In genomic region chr16:10180771-10181163, GRCh38 we compare ENCODE assay signal across 8 cellular contexts. TPM values are rescaled to one million over a fixed set of nuclear protein-coding genes. Genes with fewer than 3 reads are reported as not detected.
DNase-seq lines count a peak whose midpoint lies in the region; ATAC-seq, FAIRE-seq and TF ChIP-seq lines count a peak whose summit lies in the region.

No MANE protein-coding gene starts in this region.

- peaks cover 8% of the 10 kb centered on the region; the same call in 1 of the 2 replicates for H3K4me1 ChIP-seq in MM.1S (ENCODE audit: low read length)

- no peak for FAIRE-seq in D721Med (lab: Jason Lieb, UNC)

- TF ChIP-seq CTCF in D721Med (IDR thresholded peaks at IDR 0.05; ENCODE audit: insufficient read depth, missing control alignments) (peak; percentile 36), MM.1S (IDR thresholded peaks at IDR 0.05; ENCODE audit: low read length) (peak; percentile 57)

- H3K27ac ChIP-seq in MM.1S (ENCODE audit: low read length): no peak overlapping the region

- no peak for ATAC-seq in GM18870 (IDR thresholded peaks at IDR 0.05; ENCODE audit: unreplicated experiment)
- ATAC-seq in GM19397 (IDR thresholded peaks at IDR 0.05; ENCODE audit: unreplicated experiment): no peak

- no peaks in the 10 kb centered on the region for H3F3A ChIP-seq in MM.1S (ENCODE audit: insufficient read depth, low read length)

- peaks cover 24% of the 10 kb centered on the region for H3K27me3 ChIP-seq in MM.1S (replicated peaks; ENCODE audit: insufficient read depth, low read length)

- H4K20me1 ChIP-seq in MM.1S (ENCODE audit: insufficient read depth, low read length): no peaks in the 10 kb centered on the region

- H2AFZ ChIP-seq in MM.1S (ENCODE audit: low read length): peak overlapping the region; percentile 73

- H3K9me3 ChIP-seq in MM.1S (replicated peaks; ENCODE audit: insufficient read depth, low read length): no peaks in the 10 kb centered on the region

- peak overlapping the region; percentile 94 for H3K4me2 ChIP-seq in MM.1S (ENCODE audit: low read depth, low read length)

- H3K9ac ChIP-seq in MM.1S (ENCODE audit: low read length): no peak overlapping the region

- H3K79me2 ChIP-seq in MM.1S (ENCODE audit: low read length): no peaks in the 10 kb centered on the region

- no peaks in the 10 kb centered on the region for H3K9me2 ChIP-seq in MM.1S (replicated peaks; ENCODE audit: insufficient read depth, low read length)

- H3K36me3 ChIP-seq in MM.1S (replicated peaks; ENCODE audit: insufficient read depth, low read length): no peaks in the 10 kb centered on the region

- peak overlapping the region; percentile 58 for H3K4me3 ChIP-seq in MM.1S (ENCODE audit: low read length)

- peak; percentile 44 for DNase-seq in D721Med (ENCODE audit: insufficient read length, low spot score)
- peak; percentile 50 for DNase-seq in MM.1S
- DNase-seq in dermis blood vessel endothelial cell: peak; percentile 28
- DNase-seq in midbrain (lab: John Stamatoyannopoulos, UW): peak; percentile 10
- DNase-seq in occipital lobe (lab: John Stamatoyannopoulos, UW): no peak
- DNase-seq in NCI-H2107 treated with DMSO at 0.1 percent for 48 hours (lab: John Stamatoyannopoulos, UW; ENCODE audit: unreplicated experiment): no peak

RNA-seq across cellular contexts. Expression of gene GRIN2A, which starts 1.5 kb away (rescaled TPM):
- total RNA-seq in dermis blood vessel endothelial cell (not detected in 2 replicates), occipital lobe (10.9 TPM)

Comparison
In these comparisons a context has a peak if more than half of its experiments do, and no peak if none do; other contexts are left out.
1. DNase-seq: peak in D721Med (single experiment), MM.1S (single experiment), dermis blood vessel endothelial cell (single experiment) and midbrain (single experiment); none in occipital lobe (single experiment) and NCI-H2107 treated with DMSO at 0.1 percent for 48 hours (single experiment).
2. RNA of gene GRIN2A, which starts 1.5 kb away (total RNA-seq): 10.9 TPM in occipital lobe (single experiment); not detected in dermis blood vessel endothelial cell; every median in the first group is over 10 times any median in the second.